In genomic region chr11:128420277-128420676, GRCh38 we compare ENCODE assay signal across 24 cellular contexts.
DNase-seq lines count a peak whose midpoint lies in the region; ATAC-seq lines count a peak whose summit lies in the region.
"Had no signal": no experiment of that assay in that cellular context is flagged by ENCODE, and none has a peak within 500 bp of the region (broad histone marks: within the 10 kb centered on the region; RNA-seq: fewer than 3 reads in every experiment).

No MANE protein-coding gene starts in this region.

- no peak overlapping the region for H3K9ac ChIP-seq in trophoblast cell (ENCODE audit: low read length)
- H3K9ac ChIP-seq: neural progenitor cell had no signal

- H4K12ac ChIP-seq in trophoblast cell (ENCODE audit: low read depth, low read length), result no peak overlapping the region

- no peak for ATAC-seq in naive thymus-derived CD8-positive, alpha-beta T cell
- ATAC-seq: activated CD4-positive, alpha-beta T cell treated with anti-CD3 and anti-CD28 coated beads for 36 hours; activated CD8-positive, alpha-beta memory T cell treated with anti-CD3 and anti-CD28 coated beads, Interleukin-2, amount 10 ng/mL, durations not matched to agents 7 days and 5 days; K562; left colon; psoas muscle; stimulated activated memory B cell treated with anti-CD40 and anti-IgM and Interleukin-4, amounts not matched to agents 10 μg/mL and 1 μg/mL and 100 μg/mL, for 72 hours; T-cell had no signal

- H3K27me3 Mint-ChIP-seq in immature natural killer cell (ENCODE audit: low read depth in 3 of 3), result peaks cover 5 to 11% (median 9%) of the 10 kb centered on the region in 3 donors
- no peaks in the 10 kb centered on the region for H3K27me3 Mint-ChIP-seq in naive thymus-derived CD8-positive, alpha-beta T cell
- H3K27me3 Mint-ChIP-seq: activated CD4-positive, alpha-beta T cell treated with anti-CD3 and anti-CD28 coated beads for 36 hours; activated CD8-positive, alpha-beta memory T cell treated with anti-CD3 and anti-CD28 coated beads, Interleukin-2, amount 10 ng/mL, durations not matched to agents 7 days and 5 days; activated naive CD8-positive, alpha-beta T cell treated with anti-CD3 and anti-CD28 coated beads, Interleukin-2, amount 10 ng/mL, durations not matched to agents 7 days and 5 days; stimulated activated memory B cell treated with anti-CD40 and anti-IgM and Interleukin-4, amounts not matched to agents 10 μg/mL and 1 μg/mL and 100 μg/mL, for 72 hours; T-cell had no signal

- peak overlapping the region; percentile 56 for H3K18ac ChIP-seq in trophoblast cell (ENCODE audit: low read length)

- H3K79me1 ChIP-seq in trophoblast cell (ENCODE audit: low read length), result peaks cover 29% of the 10 kb centered on the region

- H3K36me3 Mint-ChIP-seq in immature natural killer cell, result no peaks in the 10 kb centered on the region
- no peaks in the 10 kb centered on the region for H3K36me3 Mint-ChIP-seq in naive thymus-derived CD8-positive, alpha-beta T cell
- H3K36me3 Mint-ChIP-seq: activated naive CD8-positive, alpha-beta T cell treated with anti-CD3 and anti-CD28 coated beads, Interleukin-2, amount 10 ng/mL, durations not matched to agents 7 days and 5 days; neural progenitor cell; stimulated activated memory B cell treated with anti-CD40 and anti-IgM and Interleukin-4, amounts not matched to agents 10 μg/mL and 1 μg/mL and 100 μg/mL, for 72 hours; T-cell had no signal

- peak overlapping the region; percentile 49 for H4K91ac ChIP-seq in trophoblast cell (ENCODE audit: low read depth, low read length)

- no peak overlapping the region for H3K4ac ChIP-seq in trophoblast cell (ENCODE audit: low read depth, low read length)

- POLR2A ChIA-PET in naive thymus-derived CD8-positive, alpha-beta T cell (lab: Charles Lee), result interaction anchor here (1.0 to 1.3 kb wide), 2 partner anchors 14 to 118 kb away, joined by 3 read pairs; no protein-coding TSS in a partner anchor

- no peak overlapping the region for H3K4me3 ChIP-seq in trophoblast cell (ENCODE audit: low read depth, low read length)
- H3K4me3 ChIP-seq: K562, MG63, neural progenitor cell, psoas muscle, testis had no signal

- no peaks in the 10 kb centered on the region for H3K79me2 ChIP-seq in trophoblast cell (ENCODE audit: control insufficient read depth, insufficient read depth, low read length, poor library complexity)

- H3K27me3 ChIP-seq in trophoblast cell (ENCODE audit: insufficient read depth, low read length), result no peaks in the 10 kb centered on the region
- H3K27me3 ChIP-seq: MG63, neural progenitor cell, testis had no signal

- WGBS in trophoblast cell (ENCODE audit: extremely low coverage, insufficient coverage, insufficient read length), result no CpG with 5 or more reads among the region's 5 CpGs

- H3K9me3 ChIP-seq in trophoblast cell (ENCODE audit: insufficient read depth, low read depth, low read length), result no peaks in the 10 kb centered on the region
- H3K9me3 ChIP-seq: MG63, psoas muscle, testis had no signal

- H2AK5ac ChIP-seq in trophoblast cell (ENCODE audit: low read length), result peak overlapping the region; percentile 10

- H2BK120ac ChIP-seq in trophoblast cell (ENCODE audit: insufficient read depth, low read length, poor library complexity), result peak overlapping the region; percentile 57

- H2BK5ac ChIP-seq in trophoblast cell (ENCODE audit: low read depth, low read length, poor library complexity), result peak overlapping the region; percentile 42

- peaks cover 26 to 32% of the 10 kb centered on the region in 2 experiments for H3K4me1 ChIP-seq in trophoblast cell (ENCODE audit: control insufficient read depth in 1 of 2, insufficient read depth in 2 of 2, low read length in 2 of 2)

- peak overlapping the region in 4 of 6 donors; percentile 5 to 88 (median 52) for H3K27ac Mint-ChIP-seq in immature natural killer cell
- H3K27ac Mint-ChIP-seq in naive thymus-derived CD8-positive, alpha-beta T cell, result peak overlapping the region in 4 of 10 donors; percentile 22 to 99 (median 92)
- H3K27ac Mint-ChIP-seq: activated CD8-positive, alpha-beta memory T cell treated with anti-CD3 and anti-CD28 coated beads, Interleukin-2, amount 10 ng/mL, durations not matched to agents 7 days and 5 days; activated naive CD8-positive, alpha-beta T cell treated with anti-CD3 and anti-CD28 coated beads, Interleukin-2, amount 10 ng/mL, durations not matched to agents 7 days and 5 days; neural progenitor cell had no signal

- no peaks in the 10 kb centered on the region for H3K36me3 ChIP-seq in trophoblast cell (ENCODE audit: control insufficient read depth in 1 of 2, insufficient read depth in 2 of 2, low read length in 2 of 2)
- H3K36me3 ChIP-seq: MG63, neural progenitor cell had no signal

- H2BK12ac ChIP-seq in trophoblast cell (ENCODE audit: low read length), result peak overlapping the region; percentile 39

- H3K14ac ChIP-seq in trophoblast cell (ENCODE audit: low read length), result peak overlapping the region; percentile 71

- H3K4me1 Mint-ChIP-seq in immature natural killer cell, result peaks cover 48 to 60% of the 10 kb centered on the region in 2 donors
- H3K4me1 Mint-ChIP-seq in naive thymus-derived CD8-positive, alpha-beta T cell, result peaks cover 35 to 80% (median 77%) of the 10 kb centered on the region in 4 donors

- peak overlapping the region; percentile 66 for H3K27ac ChIP-seq in trophoblast cell (ENCODE audit: low read depth, low read length)
- H3K27ac ChIP-seq: neural progenitor cell, psoas muscle, testis had no signal

- H2AFZ ChIP-seq in trophoblast cell (ENCODE audit: insufficient read depth, low read length, poor library complexity), result no peak overlapping the region
- H2AFZ ChIP-seq: neural progenitor cell had no signal

- no peak overlapping the region for H4K8ac ChIP-seq in trophoblast cell (ENCODE audit: low read depth, low read length)

- H3K23ac ChIP-seq in trophoblast cell (ENCODE audit: low read length), result no peak overlapping the region

- H3K4me2 ChIP-seq in trophoblast cell (ENCODE audit: low read length), result no peak overlapping the region
- H3K4me2 ChIP-seq: neural progenitor cell had no signal

- H3K4me3 Mint-ChIP-seq in immature natural killer cell, result no peak overlapping the region
- H3K4me3 Mint-ChIP-seq in naive thymus-derived CD8-positive, alpha-beta T cell, result no peak overlapping the region
- H3K4me3 Mint-ChIP-seq: activated CD4-positive, alpha-beta T cell treated with anti-CD3 and anti-CD28 coated beads for 36 hours; activated CD8-positive, alpha-beta memory T cell treated with anti-CD3 and anti-CD28 coated beads, Interleukin-2, amount 10 ng/mL, durations not matched to agents 7 days and 5 days; activated naive CD8-positive, alpha-beta T cell treated with anti-CD3 and anti-CD28 coated beads, Interleukin-2, amount 10 ng/mL, durations not matched to agents 7 days and 5 days; neural progenitor cell; stimulated activated memory B cell treated with anti-CD40 and anti-IgM and Interleukin-4, amounts not matched to agents 10 μg/mL and 1 μg/mL and 100 μg/mL, for 72 hours; T-cell had no signal

- no peaks in the 10 kb centered on the region for H3K9me3 Mint-ChIP-seq in immature natural killer cell
- H3K9me3 Mint-ChIP-seq in naive thymus-derived CD8-positive, alpha-beta T cell, result no peaks in the 10 kb centered on the region
- H3K9me3 Mint-ChIP-seq: activated naive CD8-positive, alpha-beta T cell treated with anti-CD3 and anti-CD28 coated beads, Interleukin-2, amount 10 ng/mL, durations not matched to agents 7 days and 5 days; neural progenitor cell; stimulated activated memory B cell treated with anti-CD40 and anti-IgM and Interleukin-4, amounts not matched to agents 10 μg/mL and 1 μg/mL and 100 μg/mL, for 72 hours; T-cell had no signal

- DNase-seq in Daoy (ENCODE audit: low read depth) (peak; percentile 24), RPMI7951 (ENCODE audit: low read depth) (peak; percentile 73), immature natural killer cell (no peak), trophoblast cell (no peak)
- DNase-seq in naive thymus-derived CD8-positive, alpha-beta T cell, result no peak
- DNase-seq in activated CD4-positive, alpha-beta T cell treated with anti-CD3 and anti-CD28 coated beads for 48 hours, result no peak
- no peak for DNase-seq in activated CD4-positive, alpha-beta T cell treated with anti-CD3 and anti-CD28 coated beads for 4 hours
- DNase-seq: activated CD4-positive, alpha-beta T cell treated with anti-CD3 and anti-CD28 coated beads for 36 hours; activated CD8-positive, alpha-beta memory T cell treated with anti-CD3 and anti-CD28 coated beads, Interleukin-2, amount 10 ng/mL, durations not matched to agents 7 days and 5 days; activated naive CD8-positive, alpha-beta T cell treated with anti-CD3 and anti-CD28 coated beads, Interleukin-2, amount 10 ng/mL, durations not matched to agents 7 days and 5 days; glutamatergic neuron; left colon; mesendoderm; MG63; NCI-H1436; NCI-H69; OCI-M1; psoas muscle; SHP77 treated with DMSO at 0.1 percent for 48 hours; T-cell; testis had no signal

Comparison
In these comparisons a context has a peak if more than half of its experiments do, and no peak if none do; other contexts are left out.
1. DNase-seq: peak in Daoy (single experiment) and RPMI7951 (single experiment); none in immature natural killer cell (0 of 3), trophoblast cell (0 of 2), naive thymus-derived CD8-positive, alpha-beta T cell (0 of 10), activated CD4-positive, alpha-beta T cell treated with anti-CD3 and anti-CD28 coated beads for 48 hours (single experiment) and activated CD4-positive, alpha-beta T cell treated with anti-CD3 and anti-CD28 coated beads for 4 hours (0 of 2).